25 cellular contexts compared by ENCODE assay signal in genomic region chr18:32427084-32427933, GRCh38. TPM values are rescaled to one million over a fixed set of nuclear protein-coding genes. Genes with fewer than 3 reads are reported as not detected.
DNase-seq lines count a peak whose midpoint lies in the region; ATAC-seq, FAIRE-seq and TF ChIP-seq lines count a peak whose summit lies in the region.
"Had no signal": no experiment of that assay in that cellular context is flagged by ENCODE, and none has a peak within 500 bp of the region (broad histone marks: within the 10 kb centered on the region; RNA-seq: fewer than 3 reads in every experiment).

No MANE protein-coding gene starts in this region.

- TF ChIP-seq POLR2A in right lobe of liver (IDR thresholded peaks at IDR 0.05), result no peak
- TF ChIP-seq POLR2A in adrenal gland (IDR thresholded peaks at IDR 0.05), result no peak

- WGBS in right lobe of liver (ENCODE audit: insufficient coverage, low coverage, low lambda C conversion rate, missing lambda C conversion rate), result 36% methylated on average over 4 of the region's 4 CpGs
- WGBS in adrenal gland, 4 donors, result 58 to 69% (median 61%) methylated on average over 4 of the region's 4 CpGs

- H3K27ac ChIP-seq in right lobe of liver, result peak overlapping the region in 1 of 3 donors; percentile 5
- peak overlapping the region in 2 of 5 donors; percentile 10 to 24 for H3K27ac ChIP-seq in adrenal gland
- H3K27ac ChIP-seq: BLaER1 treated with 17β-estradiol and CSF1 and Interleukin-3, amounts not matched to agents 10 nM and 100 nM; foreskin keratinocyte; psoas muscle; spleen had no signal

- ATAC-seq in right lobe of liver, result peak; percentile 66 to 90 (median 84)
- ATAC-seq: activated CD4-positive, alpha-beta T cell treated with anti-CD3 and anti-CD28 coated beads for 36 hours; foreskin keratinocyte; K562; psoas muscle; stimulated activated naive CD8-positive, alpha-beta T cell treated with anti-CD3 and anti-CD28 coated beads, Interleukin-15, amount 100 ng/mL, for 72 hours; T-cell had no signal

- H3K36me3 ChIP-seq in right lobe of liver (no peaks in the 10 kb centered on the region), adrenal gland (replicated peaks in 1 of 2) (no peaks in the 10 kb centered on the region)
- H3K36me3 ChIP-seq: BLaER1 treated with 17β-estradiol and CSF1 and Interleukin-3, amounts not matched to agents 10 nM and 100 nM; spleen had no signal

- TF ChIP-seq CTCF in right lobe of liver (IDR thresholded peaks at IDR 0.05) (peak in 1 of 4 donors; percentile 7), foreskin fibroblast (IDR thresholded peaks at IDR 0.05; ENCODE audit: low read depth, low read length) (no peak), adrenal gland (IDR thresholded peaks at IDR 0.05) (no peak)

- H3K4me1 ChIP-seq in right lobe of liver (peaks cover 0 to 31% (median 6%) of the 10 kb centered on the region in 4 donors), adrenal gland (replicated peaks in 1 of 2) (peaks cover 45 to 58% of the 10 kb centered on the region in 2 donors)
- H3K4me1 ChIP-seq: BLaER1 treated with 17β-estradiol and CSF1 and Interleukin-3, amounts not matched to agents 10 nM and 100 nM; spleen had no signal

- peak; percentile 45 for FAIRE-seq in colon (lab: Jason Lieb, UNC)
- FAIRE-seq: G401.6, K562 had no signal

- no peaks in the 10 kb centered on the region for H3K27me3 ChIP-seq in right lobe of liver
- H3K27me3 ChIP-seq in adrenal gland, result no peaks in the 10 kb centered on the region
- H3K27me3 ChIP-seq: BLaER1 treated with 17β-estradiol and CSF1 and Interleukin-3, amounts not matched to agents 10 nM and 100 nM; foreskin keratinocyte; spleen had no signal

- intact Hi-C loops in right lobe of liver (cut with DNase I), result no loop called here
- intact Hi-C loops in adrenal gland (cut with DNase I), result no loop called here

- DNase-seq in HuH-7 (ENCODE audit: low spot score) (peak; percentile 15), right lobe of liver (no peak), EL (no peak), HK-2 (ENCODE audit: unreplicated experiment) (no peak), foreskin fibroblast (no peak), adrenal gland (no peak)
- DNase-seq: activated CD4-positive, alpha-beta T cell treated with anti-CD3 and anti-CD28 coated beads for 36 hours; cortex of kidney; foreskin keratinocyte; hippocampal formation; MV-4-11; NCI-H1694 treated with DMSO at 0.1 percent for 48 hours; nephron progenitor cell; psoas muscle; Right ventricle myocardium superior; spleen; stimulated activated CD4-positive, alpha-beta T cell treated with anti-CD3 and anti-CD28 coated beads, Interleukin-4, amount 100 ng/mL, for 24 hours; stimulated activated naive CD8-positive, alpha-beta T cell treated with anti-CD3 and anti-CD28 coated beads, Interleukin-15, amount 100 ng/mL, for 72 hours; T-cell; trophoblast cell had no signal

- H3K9me3 ChIP-seq in right lobe of liver, result no peaks in the 10 kb centered on the region
- H3K9me3 ChIP-seq in adrenal gland (replicated peaks in 1 of 3), result peaks cover 0 to 3% (median 0%) of the 10 kb centered on the region in 3 donors

- H3K4me3 ChIP-seq in right lobe of liver (no peak overlapping the region), foreskin fibroblast (ENCODE audit: low read depth in 1 of 2, low read length in 2 of 2) (no peak overlapping the region), adrenal gland (no peak overlapping the region)
- H3K4me3 ChIP-seq: BLaER1 treated with 17β-estradiol and CSF1 and Interleukin-3, amounts not matched to agents 10 nM and 100 nM; K562; psoas muscle; spleen had no signal

RNA-seq across cellular contexts. Expression of gene GAREM1, which starts 43.4 kb away (rescaled TPM):
- 10 to 100 TPM in 1 of 6 experiments, 1 to 10 TPM in 5; 5.5 to 11.3 (median 6.6) TPM for total RNA-seq in right lobe of liver
- total RNA-seq in adrenal gland, result 10 to 100 TPM; 14.2 to 69.5 (median 24.3) TPM
- polyA plus RNA-seq in adrenal gland, result 10 to 100 TPM in 1 of 3 donors, 1 to 10 TPM in 2; 3.5 to 22.6 (median 5.5) TPM
- total RNA-seq: activated CD4-positive, alpha-beta T cell treated with anti-CD3 and anti-CD28 coated beads for 36 hours; activated T-helper 1 cell treated with anti-CD3 and anti-CD28 coated beads, Interleukin-12 subunit alpha, Interleukin-12 subunit beta, Interleukin-2, Interleukin-4 antibody, amounts not matched to agents 30 ng/mL and 10 ng/mL and 1 ng/mL, durations not matched to agents 14 hours and 24 hours and 36 hours had no signal
